ENCODE assay signal across 9 cellular contexts in genomic region chr20:23636908-23637281, GRCh38. TPM values are rescaled to one million over a fixed set of nuclear protein-coding genes. Genes with fewer than 3 reads are reported as not detected.
A peak's percentile ranks its signal among the peaks of the same experiment; 100 is the strongest.
DNase-seq lines count a peak whose midpoint lies in the region; ATAC-seq and TF ChIP-seq lines count a peak whose summit lies in the region.
"Had no signal": no experiment of that assay in that cellular context is flagged by ENCODE, and none has a peak within 500 bp of the region (broad histone marks: within the 10 kb centered on the region; RNA-seq: fewer than 3 reads in every experiment).

No MANE protein-coding gene starts in this region.

- peak overlapping the region; percentile 67 to 97 (median 82) for H3K4me3 ChIP-seq in BLaER1 treated with 17β-estradiol and CSF1 and Interleukin-3, amounts not matched to agents 10 nM and 100 nM
- H3K4me3 ChIP-seq in PC-9 (peak overlapping the region; percentile 91), esophagus muscularis mucosa (peak overlapping the region; percentile 80 to 84 (median 82)), osteoblast (ENCODE audit: insufficient read depth, low read length) (peak overlapping the region; percentile 90)

- peak overlapping the region in 8 of 11 experiments; percentile 73 to 95 (median 88); a peak in 12 of 22 replicates for H3K27ac ChIP-seq in BLaER1 treated with 17β-estradiol and CSF1 and Interleukin-3, amounts not matched to agents 10 nM and 100 nM
- peak overlapping the region; percentile 74 for H3K27ac ChIP-seq in PC-9
- peak overlapping the region; percentile 92 to 97 (median 96) for H3K27ac ChIP-seq in esophagus muscularis mucosa (replicated peaks in 1 of 4)
- peak overlapping the region; percentile 73 for H3K27ac ChIP-seq in osteoblast (ENCODE audit: low read depth, low read length)

- H3K36me3 ChIP-seq in BLaER1 treated with 17β-estradiol and CSF1 and Interleukin-3, amounts not matched to agents 10 nM and 100 nM: peaks cover 0 to 37% (median 0%) of the 10 kb centered on the region in 11 experiments; a peak in 9 of 22 replicates
- H3K36me3 ChIP-seq in PC-9 (ENCODE audit: low read depth): peaks cover 5% of the 10 kb centered on the region; the same call in 1 of the 2 replicates
- H3K36me3 ChIP-seq in esophagus muscularis mucosa: peaks cover 14 to 34% (median 32%) of the 10 kb centered on the region in 4 donors
- peaks cover 20% of the 10 kb centered on the region for H3K36me3 ChIP-seq in osteoblast (ENCODE audit: insufficient read depth, low read length)

- no peaks in the 10 kb centered on the region; a peak in 1 of 22 replicates for H3K27me3 ChIP-seq in BLaER1 treated with 17β-estradiol and CSF1 and Interleukin-3, amounts not matched to agents 10 nM and 100 nM
- H3K27me3 ChIP-seq in PC-9 (ENCODE audit: insufficient read depth, low read depth): no peaks in the 10 kb centered on the region
- H3K27me3 ChIP-seq in esophagus muscularis mucosa: no peaks in the 10 kb centered on the region
- H3K27me3 ChIP-seq in osteoblast (ENCODE audit: insufficient read depth, low read length): no peaks in the 10 kb centered on the region

- no peaks in the 10 kb centered on the region for H3K9me2 ChIP-seq in PC-9 (ENCODE audit: insufficient read depth)

- H2AFZ ChIP-seq in PC-9 (peak overlapping the region; percentile 83; the same call in 1 of the 2 replicates), osteoblast (ENCODE audit: low read length) (peak overlapping the region; percentile 85)

- no peak for TF ChIP-seq POLR2A in esophagus muscularis mucosa (IDR thresholded peaks at IDR 0.05; ENCODE audit: low read depth)

- H3F3A ChIP-seq in PC-9 (ENCODE audit: insufficient read depth, low read depth): peaks cover 20% of the 10 kb centered on the region

- no peak for DNase-seq in PC-9
- DNase-seq in esophagus muscularis mucosa (ENCODE audit: extremely low spot score): no peak
- peak; percentile 84 for DNase-seq in osteoblast (ENCODE audit: insufficient read length, low spot score, missing footprints)
- DNase-seq in MV-4-11 (lab: John Stamatoyannopoulos, UW): no peak
- DNase-seq: activated CD4-positive, alpha-beta memory T cell treated with anti-CD3 and anti-CD28 coated beads for 36 hours had no signal

- no TSS peak for BruUV-seq in PC-9 (replicated peaks; lab: Mats Ljungman, UMichigan)

- H3K4me1 ChIP-seq in BLaER1 treated with 17β-estradiol and CSF1 and Interleukin-3, amounts not matched to agents 10 nM and 100 nM: peaks cover 65 to 81% (median 78%) of the 10 kb centered on the region in 10 experiments
- H3K4me1 ChIP-seq in PC-9 (replicated peaks; ENCODE audit: insufficient read depth): peaks cover 54% of the 10 kb centered on the region
- peaks cover 25 to 67% (median 57%) of the 10 kb centered on the region in 4 donors for H3K4me1 ChIP-seq in esophagus muscularis mucosa
- H3K4me1 ChIP-seq in osteoblast (ENCODE audit: insufficient read depth, low read length): peaks cover 16% of the 10 kb centered on the region

- peaks cover 0 to 45% (median 9%) of the 10 kb centered on the region in 11 experiments; a peak in 11 of 22 replicates for H4K20me1 ChIP-seq in BLaER1 treated with 17β-estradiol and CSF1 and Interleukin-3, amounts not matched to agents 10 nM and 100 nM
- H4K20me1 ChIP-seq in PC-9 (ENCODE audit: insufficient read depth) (no peaks in the 10 kb centered on the region), osteoblast (ENCODE audit: insufficient read depth, low read length) (peaks cover 24% of the 10 kb centered on the region)

- H3K9me3 ChIP-seq in BLaER1 treated with 17β-estradiol and CSF1 and Interleukin-3, amounts not matched to agents 10 nM and 100 nM (replicated peaks in 1 of 11): 0 out of 22 replicates have a peak, but pooled peaks cover 0 to 4% (median 0%) of the 10 kb centered on the region in 11 experiments
- no peaks in the 10 kb centered on the region for H3K9me3 ChIP-seq in PC-9 (ENCODE audit: insufficient read depth, low read depth)
- H3K9me3 ChIP-seq in esophagus muscularis mucosa: no peaks in the 10 kb centered on the region
- no peaks in the 10 kb centered on the region for H3K9me3 ChIP-seq in osteoblast (ENCODE audit: low read depth, low read length)

- TF ChIP-seq CTCF in PC-9 (conservative IDR thresholded peaks at IDR 0.05) (no peak), esophagus muscularis mucosa (IDR thresholded peaks at IDR 0.05) (no peak), osteoblast (IDR thresholded peaks at IDR 0.05; ENCODE audit: extremely low read depth, low read depth, low read length) (no peak)

- CTCF ChIA-PET in PC-9 (lab: Charles Lee): no interaction called here

- POLR2A ChIA-PET in PC-9 (lab: Charles Lee; ENCODE audit: unreplicated experiment): interaction anchor here (0.6 to 1.5 kb wide), 4 partner anchors 8 to 216 kb away, joined by 3 to 8 read pairs (median 4); no protein-coding TSS in a partner anchor

- H3K79me2 ChIP-seq in PC-9 (ENCODE audit: low read depth) (peaks cover 29% of the 10 kb centered on the region), osteoblast (ENCODE audit: insufficient read depth, low read length) (peaks cover 26% of the 10 kb centered on the region)

- ATAC-seq in GM21423 (IDR thresholded peaks at IDR 0.05; ENCODE audit: unreplicated experiment) (no peak), GM21381 (IDR thresholded peaks at IDR 0.05; ENCODE audit: unreplicated experiment) (no peak), GM19463 (IDR thresholded peaks at IDR 0.05; ENCODE audit: unreplicated experiment) (no peak)

- WGBS in esophagus muscularis mucosa: 19% methylated on average over 4 of the region's 4 CpGs

- intact Hi-C loops in PC-9 (cut with micrococcal nuclease; ENCODE audit: unreplicated experiment): no loop called here
- intact Hi-C loops in esophagus muscularis mucosa (cut with DNase I): no loop called here

- H3K9ac ChIP-seq in BLaER1 treated with 17β-estradiol and CSF1 and Interleukin-3, amounts not matched to agents 10 nM and 100 nM: peak overlapping the region; percentile 78 to 93 (median 85)

- TF ChIP-seq EP300 in esophagus muscularis mucosa (IDR thresholded peaks at IDR 0.05): no peak

- H3K4me2 ChIP-seq in BLaER1 treated with 17β-estradiol and CSF1 and Interleukin-3, amounts not matched to agents 10 nM and 100 nM: peak overlapping the region; percentile 72 to 99 (median 98)
- peak overlapping the region; percentile 94 for H3K4me2 ChIP-seq in PC-9
- H3K4me2 ChIP-seq in osteoblast (ENCODE audit: insufficient read depth, low read length): peak overlapping the region; percentile 93

RNA-seq across cellular contexts. Expression of gene CST3, which starts 0.9 kb away (rescaled TPM):
- total RNA-seq in PC-9 (2021): 262 and 355 TPM in 2 replicates
- total RNA-seq in esophagus muscularis mucosa: 1,000 to 10,000 TPM; 1,253 to 2,184 (median 1,709) TPM
- total RNA-seq in osteoblast: 169 and 229 TPM in 2 replicates

RNA-seq across cellular contexts. Expression of gene CST9, which starts 31.2 kb away (rescaled TPM):
- not detected in 2 replicates for total RNA-seq in PC-9 (2021)
- total RNA-seq in esophagus muscularis mucosa: not detected
- not detected in 2 replicates for total RNA-seq in osteoblast
- total RNA-seq: activated CD4-positive, alpha-beta memory T cell treated with anti-CD3 and anti-CD28 coated beads for 36 hours had no signal

RNA-seq across cellular contexts. Expression of gene CST4, which starts 51.9 kb away (rescaled TPM):
- 0.78 TPM in 1 of 2 replicates, not detected in the other for total RNA-seq in PC-9 (2021)
- not detected for total RNA-seq in esophagus muscularis mucosa
- total RNA-seq in osteoblast: not detected in 2 replicates
- total RNA-seq: activated CD4-positive, alpha-beta memory T cell treated with anti-CD3 and anti-CD28 coated beads for 36 hours had no signal
